12 cellular contexts compared by ENCODE assay signal in genomic region chr6:138231399-138231886, GRCh38. TPM values are rescaled to one million over a fixed set of nuclear protein-coding genes. Genes with fewer than 3 reads are reported as not detected.
A peak's percentile ranks its signal among the peaks of the same experiment; 100 is the strongest.
DNase-seq lines count a peak whose midpoint lies in the region; ATAC-seq lines count a peak whose summit lies in the region.
"Had no signal": no experiment of that assay in that cellular context is flagged by ENCODE, and none has a peak within 500 bp of the region (broad histone marks: within the 10 kb centered on the region; RNA-seq: fewer than 3 reads in every experiment).

No MANE protein-coding gene starts in this region.

- H3K9me2 ChIP-seq in Karpas-422 (replicated peaks; ENCODE audit: insufficient read depth, low read length) = no peaks in the 10 kb centered on the region

- no peaks in the 10 kb centered on the region for H3K36me3 Mint-ChIP-seq in activated CD8-positive, alpha-beta memory T cell treated with anti-CD3 and anti-CD28 coated beads, Interleukin-2, amount 10 ng/mL, durations not matched to agents 7 days and 5 days

- H2AFZ ChIP-seq in Karpas-422 (ENCODE audit: low read length) = no peak overlapping the region

- no peaks in the 10 kb centered on the region for H3K36me3 ChIP-seq in Karpas-422 (ENCODE audit: insufficient read depth, low read length)
- H3K36me3 ChIP-seq: neutrophil had no signal

- no peak overlapping the region for H3K4me3 Mint-ChIP-seq in activated CD8-positive, alpha-beta memory T cell treated with anti-CD3 and anti-CD28 coated beads, Interleukin-2, amount 10 ng/mL, durations not matched to agents 7 days and 5 days

- no peak overlapping the region for H3K27ac ChIP-seq in Karpas-422 (ENCODE audit: low read length)
- H3K27ac ChIP-seq: neutrophil had no signal

- no peak overlapping the region for H3K27ac Mint-ChIP-seq in activated CD8-positive, alpha-beta memory T cell treated with anti-CD3 and anti-CD28 coated beads, Interleukin-2, amount 10 ng/mL, durations not matched to agents 7 days and 5 days

- H3K79me2 ChIP-seq in Karpas-422 (ENCODE audit: low read length) = no peaks in the 10 kb centered on the region

- H3K27me3 ChIP-seq in Karpas-422 (ENCODE audit: low read length) = no peaks in the 10 kb centered on the region
- H3K27me3 ChIP-seq: neutrophil had no signal

- peaks cover 10% of the 10 kb centered on the region for H3K4me1 ChIP-seq in Karpas-422 (ENCODE audit: low read length)

- H3K27me3 Mint-ChIP-seq in activated CD8-positive, alpha-beta memory T cell treated with anti-CD3 and anti-CD28 coated beads, Interleukin-2, amount 10 ng/mL, durations not matched to agents 7 days and 5 days = peaks cover 20% of the 10 kb centered on the region

- no peaks in the 10 kb centered on the region for H3K9me3 Mint-ChIP-seq in activated CD8-positive, alpha-beta memory T cell treated with anti-CD3 and anti-CD28 coated beads, Interleukin-2, amount 10 ng/mL, durations not matched to agents 7 days and 5 days (ENCODE audit: low read depth)

- H3K4me1 Mint-ChIP-seq in activated CD8-positive, alpha-beta memory T cell treated with anti-CD3 and anti-CD28 coated beads, Interleukin-2, amount 10 ng/mL, durations not matched to agents 7 days and 5 days = no peaks in the 10 kb centered on the region

- no peak overlapping the region for H3K9ac ChIP-seq in Karpas-422 (ENCODE audit: low read length)

- no peak for ATAC-seq in activated CD8-positive, alpha-beta memory T cell treated with anti-CD3 and anti-CD28 coated beads, Interleukin-2, amount 10 ng/mL, durations not matched to agents 7 days and 5 days

- no peak for DNase-seq in Karpas-422
- peak; percentile 32 for DNase-seq in NCI-H345 (lab: John Stamatoyannopoulos, UW)
- DNase-seq in cerebellar cortex (ENCODE audit: low spot score) = peak; percentile 50
- DNase-seq in renal cortical epithelial cell (ENCODE audit: low read depth) = peak; percentile 53
- DNase-seq in cerebellum (ENCODE audit: low spot score) = no peak
- DNase-seq in GDM1 (lab: John Stamatoyannopoulos, UW) = no peak
- no peak for DNase-seq in activated CD8-positive, alpha-beta memory T cell treated with anti-CD3 and anti-CD28 coated beads, Interleukin-2, amount 10 ng/mL, durations not matched to agents 7 days and 5 days
- DNase-seq: DMS 273 treated with DMSO at 0.1 percent for 48 hours, KBM-7, kidney had no signal

- H4K20me1 ChIP-seq in Karpas-422 (ENCODE audit: insufficient read depth, low read depth, low read length) = no peaks in the 10 kb centered on the region

- no peaks in the 10 kb centered on the region for H3K9me3 ChIP-seq in Karpas-422 (ENCODE audit: low read length)
- H3K9me3 ChIP-seq: neutrophil had no signal

- H3K4me3 ChIP-seq in Karpas-422 (ENCODE audit: low read length) = no peak overlapping the region

- H3K4me2 ChIP-seq in Karpas-422 (ENCODE audit: low read depth, low read length, poor library complexity, severe bottlenecking) = peak overlapping the region; percentile 26

- CTCF ChIA-PET in activated CD8-positive, alpha-beta memory T cell treated with anti-CD3 and anti-CD28 coated beads, Interleukin-2, amount 10 ng/mL, durations not matched to agents 7 days and 5 days (lab: Charles Lee) = no interaction called here

RNA-seq across cellular contexts. Expression of gene PBOV1, which starts 13.2 kb away (rescaled TPM):
- not detected in 2 replicates for total RNA-seq in Karpas-422 (2014; rRNA removed; shearing (Covaris generic); ENCODE audit: low replicate concordance)
- total RNA-seq in renal cortical epithelial cell (not detected in 2 replicates), cerebellum (not detected)
- total RNA-seq in activated CD8-positive, alpha-beta memory T cell treated with anti-CD3 and anti-CD28 coated beads, Interleukin-2, amount 10 ng/mL, durations not matched to agents 7 days and 5 days = not detected
- total RNA-seq: fibroblast of lung, kidney had no signal

Comparison
In these comparisons a context has a peak if more than half of its experiments do, and no peak if none do; other contexts are left out.
1. DNase-seq: peak in NCI-H345 (single experiment), cerebellar cortex (single experiment) and renal cortical epithelial cell (single experiment); none in Karpas-422 (single experiment), cerebellum (single experiment), GDM1 (single experiment) and activated CD8-positive, alpha-beta memory T cell treated with anti-CD3 and anti-CD28 coated beads, Interleukin-2, amount 10 ng/mL, durations not matched to agents 7 days and 5 days (single experiment).